ENCODE assay signal across 13 cellular contexts in genomic region chr3:21551019-21551418, GRCh38.
DNase-seq lines count a peak whose midpoint lies in the region; FAIRE-seq and TF ChIP-seq lines count a peak whose summit lies in the region.
"Had no signal": no experiment of that assay in that cellular context is flagged by ENCODE, and none has a peak within 500 bp of the region (broad histone marks: within the 10 kb centered on the region; RNA-seq: fewer than 3 reads in every experiment).

No MANE protein-coding gene starts in this region.

- H3K9me3 Mint-ChIP-seq in astrocyte (ENCODE audit: unreplicated experiment), result peaks cover 4% of the 10 kb centered on the region
- H3K9me3 Mint-ChIP-seq: activated B cell treated with CpG ODN at 0.5 μM for 24 hours, mesothelial cell of epicardium had no signal

- TF ChIP-seq CTCF in astrocyte (IDR thresholded peaks at IDR 0.05; ENCODE audit: insufficient read depth, low read depth, low read length), result no peak
- peak; percentile 2 for TF ChIP-seq CTCF in kidney epithelial cell (IDR thresholded peaks at IDR 0.05; ENCODE audit: insufficient read depth, low read length, poor library complexity, severe bottlenecking)

- H3K79me2 ChIP-seq in astrocyte (ENCODE audit: insufficient read depth, low read length), result no peaks in the 10 kb centered on the region

- H3K27me3 ChIP-seq in astrocyte (ENCODE audit: insufficient read depth, low read length), result no peaks in the 10 kb centered on the region
- no peaks in the 10 kb centered on the region for H3K27me3 ChIP-seq in kidney epithelial cell (ENCODE audit: control insufficient read depth, insufficient read depth, low read length)

- H3K27ac ChIP-seq in astrocyte (ENCODE audit: low read depth, low read length), result no peak overlapping the region

- H3K4me1 Mint-ChIP-seq in astrocyte (ENCODE audit: low read depth, unreplicated experiment), result peaks cover under 1% of the 10 kb centered on the region
- H3K4me1 Mint-ChIP-seq: activated B cell treated with CpG ODN at 0.5 μM for 24 hours, brain had no signal

- H4K20me1 ChIP-seq in astrocyte (ENCODE audit: insufficient read depth, low read length), result no peaks in the 10 kb centered on the region

- H3K4me1 ChIP-seq in astrocyte (ENCODE audit: insufficient read depth, low read length), result no peaks in the 10 kb centered on the region

- peak; percentile 8 for DNase-seq in DMS114 treated with DMSO at 0.1 percent for 48 hours (lab: John Stamatoyannopoulos, UW; ENCODE audit: unreplicated experiment)
- peak; percentile 9 for DNase-seq in HuH-7 (ENCODE audit: low spot score)
- peak; percentile 30 for DNase-seq in astrocyte (ENCODE audit: low read depth)
- no peak for DNase-seq in kidney epithelial cell (ENCODE audit: low read depth)
- DNase-seq in RPMI8226, result no peak
- DNase-seq in SIG-M5 (lab: John Stamatoyannopoulos, UW), result no peak
- DNase-seq in NCI-H1048 (lab: John Stamatoyannopoulos, UW), result no peak
- DNase-seq in activated gamma-delta T cell treated with Interleukin-2 at 50 U/mL for 16 hours, result no peak
- DNase-seq: activated B cell treated with CpG ODN at 0.5 μM for 24 hours; activated T-cell treated with anti-CD3 and anti-CD28 coated beads, Interleukin-2, amount 50 U/mL, for 1 hour; COR-L47 had no signal

- no peak overlapping the region for H2AFZ ChIP-seq in astrocyte (ENCODE audit: low read depth, low read length)

- no peaks in the 10 kb centered on the region for H3K36me3 Mint-ChIP-seq in astrocyte (ENCODE audit: low read depth, unreplicated experiment)
- H3K36me3 Mint-ChIP-seq: mesothelial cell of epicardium had no signal

- H3K4me3 Mint-ChIP-seq in astrocyte (ENCODE audit: unreplicated experiment), result no peak overlapping the region
- H3K4me3 Mint-ChIP-seq: activated B cell treated with CpG ODN at 0.5 μM for 24 hours, brain, mesothelial cell of epicardium had no signal

- H3K9ac ChIP-seq in astrocyte (ENCODE audit: low read length), result no peak overlapping the region

- no peak overlapping the region for H3K27ac Mint-ChIP-seq in astrocyte (ENCODE audit: unreplicated experiment)
- H3K27ac Mint-ChIP-seq: activated B cell treated with CpG ODN at 0.5 μM for 24 hours, brain, mesothelial cell of epicardium had no signal

- FAIRE-seq in astrocyte (lab: Jason Lieb, UNC), result peak; percentile 84

- H3K4me3 ChIP-seq in astrocyte (ENCODE audit: insufficient read depth, low read depth, low read length) (no peak overlapping the region), kidney epithelial cell (ENCODE audit: low read depth, low read length) (no peak overlapping the region)

- H3K27me3 Mint-ChIP-seq in astrocyte (ENCODE audit: low read depth, unreplicated experiment), result no peaks in the 10 kb centered on the region
- H3K27me3 Mint-ChIP-seq: activated B cell treated with CpG ODN at 0.5 μM for 24 hours, brain had no signal

- H3K9me3 ChIP-seq in astrocyte (ENCODE audit: insufficient read depth, low read depth, low read length), result no peaks in the 10 kb centered on the region

- H3K36me3 ChIP-seq in astrocyte (ENCODE audit: insufficient read depth, low read length) (no peaks in the 10 kb centered on the region), kidney epithelial cell (ENCODE audit: control insufficient read depth, insufficient read depth, low read length) (peaks cover 1% of the 10 kb centered on the region)

- no peak overlapping the region for H3K4me2 ChIP-seq in astrocyte (ENCODE audit: low read length)

Comparison
In these comparisons a context has a peak if more than half of its experiments do, and no peak if none do; other contexts are left out.
1. DNase-seq: peak in DMS114 treated with DMSO at 0.1 percent for 48 hours (single experiment), HuH-7 (single experiment) and astrocyte (single experiment); none in kidney epithelial cell (single experiment), RPMI8226 (single experiment), SIG-M5 (single experiment), NCI-H1048 (single experiment) and activated gamma-delta T cell treated with Interleukin-2 at 50 U/mL for 16 hours (single experiment).